ENCODE assay signal across 8 cellular contexts in the genomic region with DNA sequence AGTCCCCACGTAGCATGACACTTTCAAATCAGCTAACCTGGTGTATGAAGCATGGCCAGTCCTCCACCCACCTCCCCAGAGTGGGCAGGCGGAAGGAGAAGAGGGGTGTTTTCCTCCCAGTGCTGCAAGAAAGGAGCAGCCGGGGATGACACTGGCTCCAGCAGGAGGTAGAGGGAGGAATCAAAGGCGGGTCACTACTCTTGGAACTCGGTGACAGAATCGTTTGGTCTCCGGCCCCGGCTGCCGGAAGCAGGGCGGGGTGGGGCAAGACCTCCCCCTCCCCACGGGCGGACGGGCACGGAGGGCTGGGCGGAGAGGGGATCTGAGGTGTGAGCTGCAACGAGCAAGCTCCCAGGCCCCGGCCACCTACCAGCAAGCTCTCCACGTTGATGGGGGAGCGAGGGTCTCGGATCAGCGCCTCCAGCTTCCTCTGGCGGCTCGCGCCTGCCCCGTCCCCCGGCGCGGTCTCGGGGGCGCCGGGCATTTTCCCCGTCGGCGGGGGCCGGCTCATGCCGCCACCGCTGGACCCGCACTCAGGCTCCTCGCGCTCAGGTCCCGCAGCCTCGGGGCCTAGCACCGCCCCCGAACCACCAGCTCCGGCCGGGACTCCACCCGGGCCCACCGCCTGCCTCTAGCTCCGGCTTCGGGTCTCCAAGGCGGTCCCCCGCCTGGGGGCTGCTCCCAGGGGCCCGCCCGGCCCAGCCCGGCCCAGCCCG. TPM values are rescaled to one million over a fixed set of nuclear protein-coding genes. Genes with fewer than 3 reads are reported as not detected.
DNase-seq lines count a peak whose midpoint lies in the region; ATAC-seq, FAIRE-seq and TF ChIP-seq lines count a peak whose summit lies in the region.

No MANE protein-coding gene starts in this region.

- TF ChIP-seq POLR2A in H1 (IDR thresholded peaks at IDR 0.05; ENCODE audit: control extremely low read depth in 1 of 2, low read depth in 2 of 2, low read length in 2 of 2): 0 out of 3 replicates have a peak, but pooled peaks of 1 of the 2 experiments have one; percentile 16

- no peak for FAIRE-seq in H1 (lab: Jason Lieb, UNC)

- 0 out of 2 replicates have a peak, but pooled peaks cover 3% of the 10 kb centered on the region for H3K79me1 ChIP-seq in H1 (ENCODE audit: low read depth, low read length)

- H3K18ac ChIP-seq in H1 (ENCODE audit: extremely low read depth, low read length): 0 out of 2 replicates have a peak overlapping the region, but pooled peaks have one; percentile 54

- H3K4me1 Mint-ChIP-seq in activated CD4-positive, alpha-beta memory T cell treated with anti-CD3 and anti-CD28 coated beads for 36 hours (ENCODE audit: low read depth): peaks cover 30% of the 10 kb centered on the region

- peak overlapping the region; percentile 98 for H3K4me3 Mint-ChIP-seq in activated CD4-positive, alpha-beta memory T cell treated with anti-CD3 and anti-CD28 coated beads for 36 hours

- TF ChIP-seq EP300 in H1 (IDR thresholded peaks at IDR 0.05; ENCODE audit: borderline replicate concordance in 1 of 2, low read depth in 2 of 2, low read length in 2 of 2): no peak

- no peak overlapping the region for H2BK15ac ChIP-seq in H1 (ENCODE audit: low read length)

- no peak for TF ChIP-seq RAD21 in H1 (IDR thresholded peaks at IDR 0.05 in 1 of 2, conservative IDR thresholded peaks at IDR 0.05 in 1 of 2; ENCODE audit: low read depth in 2 of 2, low read length in 2 of 2)

- peak overlapping the region; percentile 36 for H3K56ac ChIP-seq in H1 (replicated peaks; ENCODE audit: insufficient read length, low read depth, low read length)

- H2AK5ac ChIP-seq in H1 (ENCODE audit: low read depth, low read length): no peak overlapping the region

- CTCF ChIA-PET in activated CD4-positive, alpha-beta memory T cell treated with anti-CD3 and anti-CD28 coated beads for 36 hours (lab: Charles Lee): interaction anchor here (0.9 to 2.5 kb wide), 4 partner anchors 21 to 219 kb away, joined by 3 to 12 read pairs (median 4); a partner anchor contains a TSS
- CTCF ChIA-PET in H1 (lab: Charles Lee; ENCODE audit: partially characterized antibody): interaction anchor here (0.7 to 2.9 kb wide), 7 partner anchors 12 to 109 kb away, joined by 3 to 10 read pairs (median 3); no protein-coding TSS in a partner anchor

- H3K36me3 ChIP-seq in H1 (ENCODE audit: control insufficient read depth in 2 of 4, insufficient read depth in 4 of 4, low read length in 3 of 4): no peaks in the 10 kb centered on the region
- H3K36me3 ChIP-seq in mucosa of descending colon (ENCODE audit: low read depth): no peaks in the 10 kb centered on the region
- no peaks in the 10 kb centered on the region for H3K36me3 ChIP-seq in stomach smooth muscle (ENCODE audit: control insufficient read depth in 2 of 2, insufficient read depth in 2 of 2, low read length in 2 of 2)

- no peaks in the 10 kb centered on the region for H3K36me3 Mint-ChIP-seq in activated CD4-positive, alpha-beta memory T cell treated with anti-CD3 and anti-CD28 coated beads for 36 hours

- peak overlapping the region; percentile 80; the same call in 1 of the 2 replicates for H4K8ac ChIP-seq in H1 (ENCODE audit: extremely low read depth, insufficient read depth, low read length)

- H3K79me2 ChIP-seq in H1 (ENCODE audit: control insufficient read depth in 1 of 2, insufficient read depth in 2 of 2, low read length in 2 of 2): peaks cover 7 to 48% of the 10 kb centered on the region in 2 experiments

- no peak overlapping the region for H3K23ac ChIP-seq in H1 (ENCODE audit: insufficient read length)

- 2% methylated on average over 34 of the region's 56 CpGs; no CpG with 5 or more reads in 1 of the 2 experiments for WGBS in H1 (ENCODE audit: extremely low coverage in 1 of 2, insufficient coverage in 1 of 2, insufficient read length in 1 of 2, insufficient replicate concordance in 2 of 2, low coverage in 1 of 2, low lambda C conversion rate in 2 of 2, missing lambda C conversion rate in 1 of 2), 2 experiments

- no peak overlapping the region; the same call in 1 of the 2 replicates for H2BK20ac ChIP-seq in H1 (ENCODE audit: low read length)

- H3K27me3 ChIP-seq in H1 (replicated peaks in 1 of 4; ENCODE audit: control insufficient read depth in 3 of 4, extremely low read depth in 1 of 4, insufficient read depth in 3 of 4, low read length in 3 of 4) (no peaks in the 10 kb centered on the region; a peak in 1 of 7 replicates), stomach smooth muscle (ENCODE audit: control insufficient read depth in 1 of 2, insufficient read depth in 2 of 2, low read length in 2 of 2) (no peaks in the 10 kb centered on the region)

- intact Hi-C loops in activated CD4-positive, alpha-beta memory T cell treated with anti-CD3 and anti-CD28 coated beads for 36 hours (cut with micrococcal nuclease): loop anchor here (1.0 to 10.0 kb wide), 6 partner anchors 106 to 411 kb away; partner anchors contain the start of gene SLC66A3
- intact Hi-C loops in mucosa of descending colon (cut with DNase I, micrococcal nuclease): loop anchor here in 1 of 2 donors (10.0 kb wide), 2 partner anchors 61 to 109 kb away; no protein-coding TSS in a partner anchor

- peak overlapping the region; percentile 51 to 90 (median 67) for H3K9ac ChIP-seq in H1 (replicated peaks in 1 of 4; ENCODE audit: extremely low read depth in 1 of 4, low read depth in 3 of 4, low read length in 3 of 4)
- H3K9ac ChIP-seq in stomach smooth muscle (ENCODE audit: low read length in 2 of 2): peak overlapping the region; percentile 81

- no peak overlapping the region for H4K5ac ChIP-seq in H1 (ENCODE audit: insufficient read length, low read depth, low read length)

- H2BK12ac ChIP-seq in H1 (ENCODE audit: low read depth, low read length): no peak overlapping the region

- peak overlapping the region; percentile 90 to 97 for H3K4me2 ChIP-seq in H1 (ENCODE audit: insufficient read depth in 1 of 2, low read depth in 2 of 2, low read length in 2 of 2)

- no peak overlapping the region for H2AFZ ChIP-seq in H1 (ENCODE audit: low read length)

- peak overlapping the region; percentile 74 to 92 (median 82) for H3K4me3 ChIP-seq in H1 (ENCODE audit: extremely low read depth in 1 of 4, insufficient read depth in 2 of 4, low read depth in 3 of 4, low read length in 4 of 4)
- peak overlapping the region; percentile 99 for H3K4me3 ChIP-seq in mucosa of descending colon
- peak overlapping the region; percentile 88 to 95 for H3K4me3 ChIP-seq in stomach smooth muscle (ENCODE audit: low read length in 2 of 2)

- H3K27ac Mint-ChIP-seq in activated CD4-positive, alpha-beta memory T cell treated with anti-CD3 and anti-CD28 coated beads for 36 hours: peak overlapping the region; percentile 89

- H3K27me3 Mint-ChIP-seq in activated CD4-positive, alpha-beta memory T cell treated with anti-CD3 and anti-CD28 coated beads for 36 hours: no peaks in the 10 kb centered on the region

- H2BK5ac ChIP-seq in H1 (ENCODE audit: low read depth, low read length): 0 out of 2 replicates have a peak overlapping the region, but pooled peaks have one; percentile 23

- peaks cover 0 to 6% (median 3%) of the 10 kb centered on the region in 4 experiments; a peak in 5 of 7 replicates for H3K4me1 ChIP-seq in H1 (replicated peaks in 1 of 4; ENCODE audit: control insufficient read depth in 3 of 4, insufficient read depth in 4 of 4, low read length in 3 of 4)
- peaks cover 10% of the 10 kb centered on the region for H3K4me1 ChIP-seq in mucosa of descending colon (ENCODE audit: low read depth)
- peaks cover 2% of the 10 kb centered on the region for H3K4me1 ChIP-seq in stomach smooth muscle (ENCODE audit: control insufficient read depth, insufficient read depth, low read length)

- peaks cover 4 to 15% of the 10 kb centered on the region in 2 experiments for H4K20me1 ChIP-seq in H1 (replicated peaks in 1 of 2; ENCODE audit: control insufficient read depth in 1 of 2, insufficient read depth in 2 of 2, low read length in 2 of 2)

- no peaks in the 10 kb centered on the region for H3K9me3 Mint-ChIP-seq in activated CD4-positive, alpha-beta memory T cell treated with anti-CD3 and anti-CD28 coated beads for 36 hours

- no peak overlapping the region for H3K4ac ChIP-seq in H1 (replicated peaks; ENCODE audit: insufficient read length, low read depth, low read length)

- peak overlapping the region; percentile 61; the same call in 1 of the 2 replicates for H3K27ac ChIP-seq in H1 (ENCODE audit: low read depth, low read length)
- peak overlapping the region; percentile 75 for H3K27ac ChIP-seq in stomach smooth muscle (ENCODE audit: low read length)

- no peaks in the 10 kb centered on the region for H3K9me3 ChIP-seq in H1 (ENCODE audit: insufficient read depth in 2 of 2, low read depth in 1 of 2, low read length in 1 of 2)
- H3K9me3 ChIP-seq in mucosa of descending colon: no peaks in the 10 kb centered on the region
- H3K9me3 ChIP-seq in stomach smooth muscle (ENCODE audit: control insufficient read depth in 2 of 2, low read length in 2 of 2): no peaks in the 10 kb centered on the region

- H2BK120ac ChIP-seq in H1 (replicated peaks; ENCODE audit: low read depth, low read length): no peak overlapping the region

- no peak overlapping the region for H3K14ac ChIP-seq in H1 (ENCODE audit: insufficient read length)

- H4K91ac ChIP-seq in H1 (replicated peaks; ENCODE audit: insufficient read length, low read length): no peak overlapping the region

- DNase-seq in SIG-M5 treated with dmso at 0.1 percent for 504 hours (lab: John Stamatoyannopoulos, UW; ENCODE audit: unreplicated experiment) (peak; percentile 23), SIG-M5 (lab: John Stamatoyannopoulos, UW) (no peak), NCI-H2029 treated with DMSO at 0.1 percent for 48 hours (lab: John Stamatoyannopoulos, UW) (peak; percentile 42), H1 (ENCODE audit: low read depth in 1 of 2, low spot score in 2 of 2) (peak; percentile 7 to 76), mucosa of descending colon (peak; percentile 63 to 80 (median 79))
- peak; percentile 57 for DNase-seq in activated CD4-positive, alpha-beta memory T cell treated with anti-CD3 and anti-CD28 coated beads for 36 hours

- no peak for TF ChIP-seq CTCF in H1 (IDR thresholded peaks at IDR 0.05; ENCODE audit: control extremely low read depth in 1 of 3, insufficient read depth in 1 of 3, low read depth in 1 of 3, low read length in 3 of 3)
- TF ChIP-seq CTCF in mucosa of descending colon (IDR thresholded peaks at IDR 0.05): no peak

- POLR2A ChIA-PET in activated CD4-positive, alpha-beta memory T cell treated with anti-CD3 and anti-CD28 coated beads for 36 hours (lab: Charles Lee): interaction anchor here (1.2 to 2.7 kb wide), 7 partner anchors 116 to 532 kb away, joined by 3 to 8 read pairs (median 4); partner anchors contain the start of genes E2F6 and SLC66A3
- POLR2A ChIA-PET in H1 (lab: Charles Lee; ENCODE audit: partially characterized antibody): interaction anchor here (0.7 to 3.0 kb wide), 19 partner anchors 10 to 211 kb away, joined by 3 to 10 read pairs (median 5); partner anchors contain the start of gene SLC66A3

- peaks cover 10% of the 10 kb centered on the region for H3K23me2 ChIP-seq in H1 (ENCODE audit: low read depth, low read length)

- ATAC-seq in HG02678 (IDR thresholded peaks at IDR 0.05; ENCODE audit: unreplicated experiment) (peak; percentile 34), mucosa of descending colon (peak; percentile 43)

RNA-seq across cellular contexts. Expression of gene ROCK2, which starts 0.7 kb away (rescaled TPM):
- total RNA-seq in activated CD4-positive, alpha-beta memory T cell treated with anti-CD3 and anti-CD28 coated beads for 36 hours: 10 to 100 TPM; 16.6 to 19.2 TPM
- 28.8 and 29.0 TPM in 2 replicates for total RNA-seq in H1 (2021; fragmentation: NEBNext Ultra II Directional; extraction: Animal tissue kit (Norgen Biotek cat#: 25700))
- 1.7 and 2.7 TPM in 2 replicates for polyA plus RNA-seq in H1 (2011; rRNA removed)
- 3.5 TPM for polyA plus RNA-seq in H1 (2011; cell fraction: cytosol; rRNA removed)
- polyA plus RNA-seq in H1 (2011; cell fraction: nucleus; rRNA removed): 1.8 TPM
- polyA plus RNA-seq in H1 (2012, experiment 1 of 2): 5.7 to 15.7 TPM (median 8.3 TPM) in 4 replicates
- polyA plus RNA-seq in H1 (2012, experiment 2 of 2): 0.45 TPM
- polyA plus RNA-seq in H1 (2013, experiment 1 of 2): 15.7 TPM
- polyA plus RNA-seq in H1 (2013, experiment 2 of 2): 15.4 TPM
- polyA minus RNA-seq in H1 (2011; rRNA and poly(A)+ RNA removed): 12.8 and 13.4 TPM in 2 replicates
- polyA minus RNA-seq in H1 (2011; cell fraction: cytosol; rRNA and poly(A)+ RNA removed): 12.6 TPM
- polyA minus RNA-seq in H1 (2011; cell fraction: nucleus; rRNA and poly(A)+ RNA removed): 23.3 TPM
- total RNA-seq in mucosa of descending colon: 10 to 100 TPM; 67.7 to 77.8 (median 71.0) TPM
